In genomic region chr18:64019922-64020756, GRCh38 we compare ENCODE assay signal across 16 cellular contexts.
"Had no signal": no experiment of that assay in that cellular context is flagged by ENCODE, and none has a peak within 500 bp of the region (broad histone marks: within the 10 kb centered on the region; RNA-seq: fewer than 3 reads in every experiment).

No MANE protein-coding gene starts in this region.

- H3K4me1 Mint-ChIP-seq: brain; naive thymus-derived CD8-positive, alpha-beta T cell; stimulated activated memory B cell treated with anti-CD40 and anti-IgM and Interleukin-4, amounts not matched to agents 10 μg/mL and 1 μg/mL and 100 μg/mL, for 72 hours had no signal

- H3K27ac ChIP-seq: dorsolateral prefrontal cortex, foreskin keratinocyte, testis, WERI-Rb-1 had no signal

- H3K36me3 ChIP-seq: WERI-Rb-1 had no signal

- H3K4me1 ChIP-seq: foreskin keratinocyte, testis had no signal

- H3K27me3 ChIP-seq: dorsolateral prefrontal cortex, foreskin keratinocyte, testis had no signal

- H3K9me3 Mint-ChIP-seq: activated T-helper 1 cell treated with anti-CD3 and anti-CD28 coated beads, Interleukin-12 subunit alpha, Interleukin-12 subunit beta, Interleukin-2, Interleukin-4 antibody, amounts not matched to agents 30 ng/mL and 10 ng/mL and 1 ng/mL, durations not matched to agents 14 hours and 24 hours and 36 hours; brain; naive thymus-derived CD8-positive, alpha-beta T cell; stimulated activated memory B cell treated with anti-CD40 and anti-IgM and Interleukin-4, amounts not matched to agents 10 μg/mL and 1 μg/mL and 100 μg/mL, for 72 hours; type B pancreatic cell had no signal

- H3K36me3 Mint-ChIP-seq: activated naive CD8-positive, alpha-beta T cell; brain; naive thymus-derived CD8-positive, alpha-beta T cell; stimulated activated memory B cell treated with anti-CD40 and anti-IgM and Interleukin-4, amounts not matched to agents 10 μg/mL and 1 μg/mL and 100 μg/mL, for 72 hours; type B pancreatic cell had no signal

- DNase-seq: activated CD4-positive, alpha-beta T cell treated with anti-CD3 and anti-CD28 coated beads, Interleukin-2, amount 50 U/mL, for 4 hours; activated gamma-delta T cell treated with Interleukin-2 at 50 U/mL for 16 hours; caudate nucleus; dorsolateral prefrontal cortex; hippocampal formation; naive thymus-derived CD8-positive, alpha-beta T cell; stimulated activated CD4-positive, alpha-beta T cell treated with anti-CD3 and anti-CD28 coated beads, Interleukin-4, amount 100 ng/mL, for 4 hours; testis; WERI-Rb-1 had no signal

- H3K4me3 Mint-ChIP-seq: activated naive CD8-positive, alpha-beta T cell; activated T-helper 1 cell treated with anti-CD3 and anti-CD28 coated beads, Interleukin-12 subunit alpha, Interleukin-12 subunit beta, Interleukin-2, Interleukin-4 antibody, amounts not matched to agents 30 ng/mL and 10 ng/mL and 1 ng/mL, durations not matched to agents 14 hours and 24 hours and 36 hours; brain; naive thymus-derived CD8-positive, alpha-beta T cell; stimulated activated memory B cell treated with anti-CD40 and anti-IgM and Interleukin-4, amounts not matched to agents 10 μg/mL and 1 μg/mL and 100 μg/mL, for 72 hours; type B pancreatic cell had no signal

- H3K4me3 ChIP-seq: dorsolateral prefrontal cortex, testis had no signal

- H3K27ac Mint-ChIP-seq: activated naive CD8-positive, alpha-beta T cell; activated T-helper 1 cell treated with anti-CD3 and anti-CD28 coated beads, Interleukin-12 subunit alpha, Interleukin-12 subunit beta, Interleukin-2, Interleukin-4 antibody, amounts not matched to agents 30 ng/mL and 10 ng/mL and 1 ng/mL, durations not matched to agents 14 hours and 24 hours and 36 hours; brain; naive thymus-derived CD8-positive, alpha-beta T cell; stimulated activated memory B cell treated with anti-CD40 and anti-IgM and Interleukin-4, amounts not matched to agents 10 μg/mL and 1 μg/mL and 100 μg/mL, for 72 hours; type B pancreatic cell had no signal

- H3K27me3 Mint-ChIP-seq: activated naive CD8-positive, alpha-beta T cell; stimulated activated memory B cell treated with anti-CD40 and anti-IgM and Interleukin-4, amounts not matched to agents 10 μg/mL and 1 μg/mL and 100 μg/mL, for 72 hours; type B pancreatic cell had no signal

- ATAC-seq: foreskin keratinocyte; naive thymus-derived CD8-positive, alpha-beta T cell; sciatic nerve; stimulated activated memory B cell treated with anti-CD40 and anti-IgM and Interleukin-4, amounts not matched to agents 10 μg/mL and 1 μg/mL and 100 μg/mL, for 72 hours had no signal
